ENCODE assay signal across 8 cellular contexts in genomic region chr1:6392880-6393399, GRCh38. TPM values are rescaled to one million over a fixed set of nuclear protein-coding genes. Genes with fewer than 3 reads are reported as not detected.
DNase-seq lines count a peak whose midpoint lies in the region; ATAC-seq and TF ChIP-seq lines count a peak whose summit lies in the region.

No MANE protein-coding gene starts in this region.

- intact Hi-C loops in activated CD8-positive, alpha-beta T cell treated with anti-CD3 and anti-CD28 coated beads for 36 hours (cut with micrococcal nuclease) = loop anchor here (5.0 kb wide), 1 partner anchor 36 kb away; no protein-coding TSS in a partner anchor

- H3K27me3 Mint-ChIP-seq in T-helper 2 cell treated with Interferon-gamma antibody and Interleukin-4, amounts not matched to agents 5 μg/mL and 100 μg/mL, for 36 hours (ENCODE audit: low read depth) = no peaks in the 10 kb centered on the region
- no peaks in the 10 kb centered on the region for H3K27me3 Mint-ChIP-seq in activated CD8-positive, alpha-beta T cell treated with anti-CD3 and anti-CD28 coated beads for 36 hours

- no peaks in the 10 kb centered on the region for H3K9me3 Mint-ChIP-seq in T-helper 2 cell treated with Interferon-gamma antibody and Interleukin-4, amounts not matched to agents 5 μg/mL and 100 μg/mL, for 36 hours
- H3K9me3 Mint-ChIP-seq in activated CD8-positive, alpha-beta T cell treated with anti-CD3 and anti-CD28 coated beads for 36 hours = no peaks in the 10 kb centered on the region

- peak overlapping the region; percentile 62 for H3K4me3 ChIP-seq in iPS-18a (ENCODE audit: low read length)
- H3K4me3 ChIP-seq in subcutaneous abdominal adipose tissue (ENCODE audit: low read depth in 1 of 5, low read length in 5 of 5) = peak overlapping the region in 4 of 5 donors; percentile 36 to 76 (median 52)

- H3K4me1 Mint-ChIP-seq in T-helper 2 cell treated with Interferon-gamma antibody and Interleukin-4, amounts not matched to agents 5 μg/mL and 100 μg/mL, for 36 hours (ENCODE audit: low read depth) = peaks cover 22% of the 10 kb centered on the region
- peaks cover 21% of the 10 kb centered on the region for H3K4me1 Mint-ChIP-seq in activated CD8-positive, alpha-beta T cell treated with anti-CD3 and anti-CD28 coated beads for 36 hours (ENCODE audit: low read depth)

- H3K36me3 ChIP-seq in iPS-18a (ENCODE audit: control insufficient read depth, low read depth, low read length) = no peaks in the 10 kb centered on the region
- no peaks in the 10 kb centered on the region for H3K36me3 ChIP-seq in subcutaneous abdominal adipose tissue (ENCODE audit: control insufficient read depth in 5 of 5, insufficient read depth in 5 of 5, low read length in 5 of 5)

- peak overlapping the region; percentile 87 for H3K27ac Mint-ChIP-seq in T-helper 2 cell treated with Interferon-gamma antibody and Interleukin-4, amounts not matched to agents 5 μg/mL and 100 μg/mL, for 36 hours
- H3K27ac Mint-ChIP-seq in activated CD8-positive, alpha-beta T cell treated with anti-CD3 and anti-CD28 coated beads for 36 hours = peak overlapping the region; percentile 80

- no peaks in the 10 kb centered on the region for H3K27me3 ChIP-seq in iPS-18a (ENCODE audit: control insufficient read depth, insufficient read depth, low read length)
- H3K27me3 ChIP-seq in subcutaneous abdominal adipose tissue (ENCODE audit: control insufficient read depth in 5 of 5, insufficient read depth in 4 of 5, low read length in 5 of 5) = no peaks in the 10 kb centered on the region

- CTCF ChIA-PET in activated CD8-positive, alpha-beta T cell treated with anti-CD3 and anti-CD28 coated beads for 36 hours (lab: Charles Lee) = interaction anchor here (1.0 to 5.4 kb wide), 8 partner anchors 9 to 188 kb away, joined by 3 to 36 read pairs (median 8); no protein-coding TSS in a partner anchor

- no peaks in the 10 kb centered on the region for H3K36me3 Mint-ChIP-seq in T-helper 2 cell treated with Interferon-gamma antibody and Interleukin-4, amounts not matched to agents 5 μg/mL and 100 μg/mL, for 36 hours (ENCODE audit: low read depth)
- peaks cover 2% of the 10 kb centered on the region for H3K36me3 Mint-ChIP-seq in activated CD8-positive, alpha-beta T cell treated with anti-CD3 and anti-CD28 coated beads for 36 hours (ENCODE audit: low read depth)

- H3K4me1 ChIP-seq in iPS-18a (ENCODE audit: control insufficient read depth, low read depth, low read length) = peaks cover 11% of the 10 kb centered on the region
- H3K4me1 ChIP-seq in subcutaneous abdominal adipose tissue (ENCODE audit: control insufficient read depth in 5 of 5, insufficient read depth in 5 of 5, low read length in 5 of 5) = peaks cover 2 to 17% (median 15%) of the 10 kb centered on the region in 5 donors

- peak overlapping the region; percentile 26 for H3K9ac ChIP-seq in iPS-18a (ENCODE audit: low read length)
- peak overlapping the region in 3 of 5 donors; percentile 39 to 62 (median 53) for H3K9ac ChIP-seq in subcutaneous abdominal adipose tissue (ENCODE audit: low read length in 5 of 5)

- H3K4me3 Mint-ChIP-seq in T-helper 2 cell treated with Interferon-gamma antibody and Interleukin-4, amounts not matched to agents 5 μg/mL and 100 μg/mL, for 36 hours = peak overlapping the region; percentile 91
- H3K4me3 Mint-ChIP-seq in activated CD8-positive, alpha-beta T cell treated with anti-CD3 and anti-CD28 coated beads for 36 hours = peak overlapping the region; percentile 84

- H3K27ac ChIP-seq in iPS-18a (ENCODE audit: low read length) (no peak overlapping the region), subcutaneous abdominal adipose tissue (ENCODE audit: low read depth, low read length) (peak overlapping the region; percentile 80)

- no peaks in the 10 kb centered on the region for H3K9me3 ChIP-seq in iPS-18a (ENCODE audit: control insufficient read depth, low read depth, low read length)
- no peaks in the 10 kb centered on the region for H3K9me3 ChIP-seq in subcutaneous abdominal adipose tissue (ENCODE audit: control insufficient read depth in 5 of 5, low read length in 5 of 5)

- POLR2A ChIA-PET in activated CD8-positive, alpha-beta T cell treated with anti-CD3 and anti-CD28 coated beads for 36 hours (lab: Charles Lee) = interaction anchor here (1.0 to 2.6 kb wide), 9 partner anchors 15 to 221 kb away, joined by 3 to 13 read pairs (median 5); partner anchors contain the start of gene PHF13

- DNase-seq in T-helper 2 cell treated with Interferon-gamma antibody and Interleukin-4, amounts not matched to agents 5 μg/mL and 100 μg/mL, for 36 hours (ENCODE audit: low spot score) = no peak
- DNase-seq in T-helper 2 cell = no peak
- DNase-seq in activated CD8-positive, alpha-beta T cell treated with anti-CD3 and anti-CD28 coated beads for 36 hours = no peak
- DNase-seq in SK-N-DZ (ENCODE audit: low spot score) = no peak
- DNase-seq in hippocampal formation (lab: John Stamatoyannopoulos, UW) = no peak

- TF ChIP-seq CTCF in activated CD8-positive, alpha-beta T cell treated with anti-CD3 and anti-CD28 coated beads for 36 hours (IDR thresholded peaks at IDR 0.05) = no peak

- peak; percentile 44 for ATAC-seq in HG03060 (IDR thresholded peaks at IDR 0.05; ENCODE audit: low read depth, unreplicated experiment)
- no peak for ATAC-seq in activated CD8-positive, alpha-beta T cell treated with anti-CD3 and anti-CD28 coated beads for 36 hours

RNA-seq across cellular contexts. Expression of gene ACOT7, which starts 0.6 kb away (rescaled TPM):
- 10 to 100 TPM; 80.4 to 86.7 TPM for total RNA-seq in activated CD8-positive, alpha-beta T cell treated with anti-CD3 and anti-CD28 coated beads for 36 hours
- polyA plus RNA-seq in SK-N-DZ (2014; cell fraction: cytosol; rRNA removed) = 59.5 and 63.2 TPM in 2 replicates
- polyA plus RNA-seq in SK-N-DZ (2014; cell fraction: nucleus; rRNA removed) = 28.3 and 44.8 TPM in 2 replicates

RNA-seq across cellular contexts. Expression of gene HES2, which starts 26.8 kb away (rescaled TPM):
- total RNA-seq in activated CD8-positive, alpha-beta T cell treated with anti-CD3 and anti-CD28 coated beads for 36 hours = under 1 TPM in 1 of 2 experiments, not detected in 1; 0.29 TPM
- polyA plus RNA-seq in SK-N-DZ (2014; cell fraction: cytosol; rRNA removed) = 0.48 TPM in 1 of 2 replicates, not detected in the other
- polyA plus RNA-seq in SK-N-DZ (2014; cell fraction: nucleus; rRNA removed) = 0.13 and 1.3 TPM in 2 replicates

RNA-seq across cellular contexts. Expression of gene ESPN, which starts 31.6 kb away (rescaled TPM):
- under 1 TPM; 0.83 to 0.99 TPM for total RNA-seq in activated CD8-positive, alpha-beta T cell treated with anti-CD3 and anti-CD28 coated beads for 36 hours
- 0.20 TPM in 1 of 2 replicates, not detected in the other for polyA plus RNA-seq in SK-N-DZ (2014; cell fraction: cytosol; rRNA removed)
- polyA plus RNA-seq in SK-N-DZ (2014; cell fraction: nucleus; rRNA removed) = 0.15 TPM in 1 of 2 replicates, not detected in the other
